1 cellular context compared by ENCODE assay signal in genomic region chr11:112199101-112199500, GRCh38. TPM values are rescaled to one million over a fixed set of nuclear protein-coding genes. Genes with fewer than 3 reads are reported as not detected.
"Had no signal": no experiment of that assay in that cellular context is flagged by ENCODE, and none has a peak within 500 bp of the region (broad histone marks: within the 10 kb centered on the region; RNA-seq: fewer than 3 reads in every experiment).

No MANE protein-coding gene starts in this region.

RNA-seq across cellular contexts. Expression of gene BCO2, which starts 23.8 kb away (rescaled TPM):
- total RNA-seq: G401 had no signal

RNA-seq across cellular contexts. Expression of gene TEX12, which starts 31.9 kb away (rescaled TPM):
- total RNA-seq: G401 had no signal

RNA-seq across cellular contexts. Expression of gene IL18, which starts 35.2 kb away (rescaled TPM):
- total RNA-seq: G401 had no signal
